ENCODE assay signal across 1 cellular context in genomic region chr1:54865238-54866073, GRCh38.
A peak's percentile ranks its signal among the peaks of the same experiment; 100 is the strongest.
TF ChIP-seq lines count a peak whose summit lies in the region.

No MANE protein-coding gene starts in this region.

TF ChIP-seq in HepG2, 621 proteins besides CTCF, POLR2A, EP300 and RAD21 (continued from another document and continues in another):
- TF ChIP-seq ARID4A (CRISPR knock-in tag; IDR thresholded peaks at IDR 0.05; ENCODE audit: borderline replicate concordance): peak; percentile 49; the same call in 1 of the 2 replicates
- TF ChIP-seq ZNF766 (CRISPR knock-in tag; IDR thresholded peaks at IDR 0.05; ENCODE audit: borderline replicate concordance): 0 out of 2 replicates have a peak, but pooled peaks have one; percentile 19
- TF ChIP-seq ELF1 (CRISPR knock-in tag; IDR thresholded peaks at IDR 0.05): no peak
- TF ChIP-seq ARID5B (CRISPR knock-in tag; IDR thresholded peaks at IDR 0.05): peak; percentile 89
- TF ChIP-seq XBP1 (CRISPR knock-in tag; IDR thresholded peaks at IDR 0.05): no peak
- peak; percentile 54; the same call in 1 of the 2 replicates for TF ChIP-seq SIN3A (IDR thresholded peaks at IDR 0.05; ENCODE audit: borderline replicate concordance, low read depth, low read length)
- 0 out of 2 replicates have a peak, but pooled peaks have one; percentile 77 for TF ChIP-seq ZNF136 (CRISPR knock-in tag; IDR thresholded peaks at IDR 0.05; ENCODE audit: low read depth)
- no peak for TF ChIP-seq MTF1 (CRISPR knock-in tag; IDR thresholded peaks at IDR 0.05)
- peak; percentile 39; the same call in 1 of the 2 replicates for TF ChIP-seq KLF6 (CRISPR knock-in tag; IDR thresholded peaks at IDR 0.05)
- TF ChIP-seq KDM6A (CRISPR knock-in tag; IDR thresholded peaks at IDR 0.05; ENCODE audit: low read depth): 0 out of 2 replicates have a peak, but pooled peaks have one; percentile 56
- TF ChIP-seq ZNF75D (CRISPR knock-in tag; IDR thresholded peaks at IDR 0.05; ENCODE audit: borderline replicate concordance): no peak
- TF ChIP-seq ZNF777 (CRISPR knock-in tag; IDR thresholded peaks at IDR 0.05): no peak
- no peak for TF ChIP-seq ZNF180 (CRISPR knock-in tag; IDR thresholded peaks at IDR 0.05; ENCODE audit: borderline replicate concordance, low read depth)
- TF ChIP-seq ELF3 (CRISPR knock-in tag; IDR thresholded peaks at IDR 0.05): peak; percentile 54; the same call in 1 of the 2 replicates
- TF ChIP-seq, protein P1, sequence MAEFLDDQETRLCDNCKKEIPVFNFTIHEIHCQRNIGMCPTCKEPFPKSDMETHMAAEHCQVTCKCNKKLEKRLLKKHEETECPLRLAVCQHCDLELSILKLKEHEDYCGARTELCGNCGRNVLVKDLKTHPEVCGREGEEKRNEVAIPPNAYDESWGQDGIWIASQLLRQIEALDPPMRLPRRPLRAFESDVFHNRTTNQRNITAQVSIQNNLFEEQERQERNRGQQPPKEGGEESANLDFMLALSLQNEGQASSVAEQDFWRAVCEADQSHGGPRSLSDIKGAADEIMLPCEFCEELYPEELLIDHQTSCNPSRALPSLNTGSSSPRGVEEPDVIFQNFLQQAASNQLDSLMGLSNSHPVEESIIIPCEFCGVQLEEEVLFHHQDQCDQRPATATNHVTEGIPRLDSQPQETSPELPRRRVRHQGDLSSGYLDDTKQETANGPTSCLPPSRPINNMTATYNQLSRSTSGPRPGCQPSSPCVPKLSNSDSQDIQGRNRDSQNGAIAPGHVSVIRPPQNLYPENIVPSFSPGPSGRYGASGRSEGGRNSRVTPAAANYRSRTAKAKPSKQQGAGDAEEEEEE (CRISPR knock-in tag; IDR thresholded peaks at IDR 0.05; ENCODE audit: borderline replicate concordance): no peak
- TF ChIP-seq ZNF326 (CRISPR knock-in tag; IDR thresholded peaks at IDR 0.05; ENCODE audit: borderline replicate concordance): no peak
- TF ChIP-seq POLR2AphosphoS5 (IDR thresholded peaks at IDR 0.05; ENCODE audit: low read depth, low read length): peak; percentile 41; the same call in 1 of the 2 replicates
- TF ChIP-seq ZNF792 (CRISPR knock-in tag; IDR thresholded peaks at IDR 0.05): 0 out of 2 replicates have a peak, but pooled peaks have one; percentile 14
- TF ChIP-seq AGO1 (IDR thresholded peaks at IDR 0.05; ENCODE audit: low read depth, low read length, poor library complexity, severe bottlenecking): no peak
- TF ChIP-seq, protein P2, sequence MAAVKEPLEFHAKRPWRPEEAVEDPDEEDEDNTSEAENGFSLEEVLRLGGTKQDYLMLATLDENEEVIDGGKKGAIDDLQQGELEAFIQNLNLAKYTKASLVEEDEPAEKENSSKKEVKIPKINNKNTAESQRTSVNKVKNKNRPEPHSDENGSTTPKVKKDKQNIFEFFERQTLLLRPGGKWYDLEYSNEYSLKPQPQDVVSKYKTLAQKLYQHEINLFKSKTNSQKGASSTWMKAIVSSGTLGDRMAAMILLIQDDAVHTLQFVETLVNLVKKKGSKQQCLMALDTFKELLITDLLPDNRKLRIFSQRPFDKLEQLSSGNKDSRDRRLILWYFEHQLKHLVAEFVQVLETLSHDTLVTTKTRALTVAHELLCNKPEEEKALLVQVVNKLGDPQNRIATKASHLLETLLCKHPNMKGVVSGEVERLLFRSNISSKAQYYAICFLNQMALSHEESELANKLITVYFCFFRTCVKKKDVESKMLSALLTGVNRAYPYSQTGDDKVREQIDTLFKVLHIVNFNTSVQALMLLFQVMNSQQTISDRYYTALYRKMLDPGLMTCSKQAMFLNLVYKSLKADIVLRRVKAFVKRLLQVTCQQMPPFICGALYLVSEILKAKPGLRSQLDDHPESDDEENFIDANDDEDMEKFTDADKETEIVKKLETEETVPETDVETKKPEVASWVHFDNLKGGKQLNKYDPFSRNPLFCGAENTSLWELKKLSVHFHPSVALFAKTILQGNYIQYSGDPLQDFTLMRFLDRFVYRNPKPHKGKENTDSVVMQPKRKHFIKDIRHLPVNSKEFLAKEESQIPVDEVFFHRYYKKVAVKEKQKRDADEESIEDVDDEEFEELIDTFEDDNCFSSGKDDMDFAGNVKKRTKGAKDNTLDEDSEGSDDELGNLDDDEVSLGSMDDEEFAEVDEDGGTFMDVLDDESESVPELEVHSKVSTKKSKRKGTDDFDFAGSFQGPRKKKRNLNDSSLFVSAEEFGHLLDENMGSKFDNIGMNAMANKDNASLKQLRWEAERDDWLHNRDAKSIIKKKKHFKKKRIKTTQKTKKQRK (IDR thresholded peaks at IDR 0.05; ENCODE audit: low read length): no peak
- TF ChIP-seq ZNF564 (CRISPR knock-in tag; IDR thresholded peaks at IDR 0.05): no peak; the same call in 1 of the 2 replicates
- TF ChIP-seq ZNF614 (CRISPR knock-in tag; IDR thresholded peaks at IDR 0.05; ENCODE audit: borderline replicate concordance): peak; percentile 77
- TF ChIP-seq TBP (CRISPR knock-in tag; IDR thresholded peaks at IDR 0.05): no peak
- no peak for TF ChIP-seq ZNF674 (CRISPR knock-in tag; IDR thresholded peaks at IDR 0.05; ENCODE audit: low read depth)
- TF ChIP-seq, protein P3, sequence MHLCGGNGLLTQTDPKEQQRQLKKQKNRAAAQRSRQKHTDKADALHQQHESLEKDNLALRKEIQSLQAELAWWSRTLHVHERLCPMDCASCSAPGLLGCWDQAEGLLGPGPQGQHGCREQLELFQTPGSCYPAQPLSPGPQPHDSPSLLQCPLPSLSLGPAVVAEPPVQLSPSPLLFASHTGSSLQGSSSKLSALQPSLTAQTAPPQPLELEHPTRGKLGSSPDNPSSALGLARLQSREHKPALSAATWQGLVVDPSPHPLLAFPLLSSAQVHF (CRISPR knock-in tag; IDR thresholded peaks at IDR 0.05): no peak
- no peak for TF ChIP-seq KDM3A (CRISPR knock-in tag; IDR thresholded peaks at IDR 0.05; ENCODE audit: low read depth)
- no peak for TF ChIP-seq ARNT (IDR thresholded peaks at IDR 0.05)
- TF ChIP-seq ZNF441 (CRISPR knock-in tag; IDR thresholded peaks at IDR 0.05; ENCODE audit: borderline replicate concordance): no peak
- 0 out of 2 replicates have a peak, but pooled peaks have one; percentile 31 for TF ChIP-seq SIX4 (CRISPR knock-in tag; IDR thresholded peaks at IDR 0.05)
- TF ChIP-seq ZBTB14 (CRISPR knock-in tag; IDR thresholded peaks at IDR 0.05): no peak
- TF ChIP-seq SMC3 (IDR thresholded peaks at IDR 0.05; ENCODE audit: low read length): peak; percentile 25
- TF ChIP-seq GMEB2 (CRISPR knock-in tag; IDR thresholded peaks at IDR 0.05; ENCODE audit: low read depth): no peak
- TF ChIP-seq TFAP4 (IDR thresholded peaks at IDR 0.05; ENCODE audit: borderline replicate concordance, low read depth): peak; percentile 20; the same call in 1 of the 2 replicates
- no peak for TF ChIP-seq AHR (CRISPR knock-in tag; IDR thresholded peaks at IDR 0.05)
- no peak for TF ChIP-seq FUBP1 (CRISPR knock-in tag; IDR thresholded peaks at IDR 0.05; ENCODE audit: borderline replicate concordance)
- no peak for TF ChIP-seq SCMH1 (CRISPR knock-in tag; IDR thresholded peaks at IDR 0.05; ENCODE audit: borderline replicate concordance)
- no peak for TF ChIP-seq ZNF260 (CRISPR knock-in tag; IDR thresholded peaks at IDR 0.05; ENCODE audit: borderline replicate concordance, low read depth)
- TF ChIP-seq ZBTB7B (CRISPR knock-in tag; IDR thresholded peaks at IDR 0.05): peak; percentile 83; the same call in 1 of the 2 replicates
